ENCODE assay signal across 8 cellular contexts in the genomic region with DNA sequence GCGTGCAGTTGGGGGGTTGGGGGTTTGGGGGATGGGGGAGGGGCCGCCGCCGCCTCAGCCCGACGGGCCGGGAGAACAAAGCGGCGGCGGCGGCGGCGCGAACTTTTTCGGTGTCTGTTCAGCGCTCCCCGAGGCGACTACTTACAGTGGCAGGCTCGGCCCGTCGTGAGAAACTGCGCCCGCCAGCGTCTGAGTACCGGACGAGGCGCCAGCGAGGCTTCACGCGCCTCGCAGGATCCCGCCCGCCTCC. TPM values are rescaled to one million over a fixed set of nuclear protein-coding genes. Genes with fewer than 3 reads are reported as not detected.
DNase-seq lines count a peak whose midpoint lies in the region; ATAC-seq, FAIRE-seq and TF ChIP-seq lines count a peak whose summit lies in the region.

No MANE protein-coding gene starts in this region.

- no peak for TF ChIP-seq EP300 in H1 (IDR thresholded peaks at IDR 0.05; ENCODE audit: borderline replicate concordance in 1 of 2, low read depth in 2 of 2, low read length in 2 of 2)

- H3K14ac ChIP-seq in H1 (ENCODE audit: insufficient read length) = no peak overlapping the region

- no peaks in the 10 kb centered on the region for H3K79me1 ChIP-seq in H1 (ENCODE audit: low read depth, low read length)

- no peak overlapping the region for H2BK15ac ChIP-seq in H1 (ENCODE audit: low read length)

- DNase-seq in activated CD4-positive, alpha-beta T cell treated with anti-CD3 and anti-CD28 coated beads, Interleukin-2, amount 10 ng/mL, durations not matched to agents 7 days and 5 days = peak; percentile 70
- DNase-seq in activated CD4-positive, alpha-beta T cell treated with anti-CD3 and anti-CD28 coated beads for 4 hours = no peak
- DNase-seq in RPMI7951 (ENCODE audit: low read depth) = peak; percentile 77
- DNase-seq in H1 (ENCODE audit: low read depth in 1 of 2, low spot score in 2 of 2) = no peak
- DNase-seq in naive B cell = no peak
- DNase-seq in D341Med (ENCODE audit: low spot score) = no peak

- H3K9me3 Mint-ChIP-seq in activated CD4-positive, alpha-beta T cell treated with anti-CD3 and anti-CD28 coated beads, Interleukin-2, amount 10 ng/mL, durations not matched to agents 7 days and 5 days = no peaks in the 10 kb centered on the region
- H3K9me3 Mint-ChIP-seq in naive B cell = no peaks in the 10 kb centered on the region

- H3K36me3 Mint-ChIP-seq in activated CD4-positive, alpha-beta T cell treated with anti-CD3 and anti-CD28 coated beads, Interleukin-2, amount 10 ng/mL, durations not matched to agents 7 days and 5 days (ENCODE audit: low read depth) = peaks cover 3% of the 10 kb centered on the region
- H3K36me3 Mint-ChIP-seq in naive B cell = peaks cover 0 to 6% of the 10 kb centered on the region in 2 donors

- H3K36me3 ChIP-seq in H1 (ENCODE audit: control insufficient read depth in 2 of 4, insufficient read depth in 4 of 4, low read length in 3 of 4) = no peaks in the 10 kb centered on the region; a peak in 2 of 8 replicates

- no peak overlapping the region; the same call in 1 of the 2 replicates for H3K18ac ChIP-seq in H1 (ENCODE audit: extremely low read depth, low read length)

- TF ChIP-seq CTCF in H1 (IDR thresholded peaks at IDR 0.05; ENCODE audit: control extremely low read depth in 1 of 3, insufficient read depth in 1 of 3, low read depth in 1 of 3, low read length in 3 of 3) = no peak

- peaks cover 0 to 5% (median 2%) of the 10 kb centered on the region in 4 experiments; a peak in 4 of 7 replicates for H3K4me1 ChIP-seq in H1 (replicated peaks in 1 of 4; ENCODE audit: control insufficient read depth in 3 of 4, insufficient read depth in 4 of 4, low read length in 3 of 4)

- H3K56ac ChIP-seq in H1 (replicated peaks; ENCODE audit: insufficient read length, low read depth, low read length) = peak overlapping the region; percentile 81

- no peak overlapping the region for H3K27ac Mint-ChIP-seq in activated CD4-positive, alpha-beta T cell treated with anti-CD3 and anti-CD28 coated beads, Interleukin-2, amount 10 ng/mL, durations not matched to agents 7 days and 5 days
- peak overlapping the region in 3 of 6 donors; percentile 59 to 96 (median 72) for H3K27ac Mint-ChIP-seq in naive B cell

- H3K4me2 ChIP-seq in H1 (ENCODE audit: insufficient read depth in 1 of 2, low read depth in 2 of 2, low read length in 2 of 2) = peak overlapping the region; percentile 38 to 95; a peak in 1 of 4 replicates

- H3K27me3 ChIP-seq in H1 (replicated peaks in 1 of 4; ENCODE audit: control insufficient read depth in 3 of 4, extremely low read depth in 1 of 4, insufficient read depth in 3 of 4, low read length in 3 of 4) = peaks cover 0 to 15% (median 10%) of the 10 kb centered on the region in 4 experiments; a peak in 5 of 7 replicates

- peaks cover 51% of the 10 kb centered on the region for H3K27me3 Mint-ChIP-seq in activated CD4-positive, alpha-beta T cell treated with anti-CD3 and anti-CD28 coated beads, Interleukin-2, amount 10 ng/mL, durations not matched to agents 7 days and 5 days
- peaks cover 0 to 5% (median 0%) of the 10 kb centered on the region in 3 donors for H3K27me3 Mint-ChIP-seq in naive B cell

- peak overlapping the region; percentile 54 for H3K4me3 Mint-ChIP-seq in activated CD4-positive, alpha-beta T cell treated with anti-CD3 and anti-CD28 coated beads, Interleukin-2, amount 10 ng/mL, durations not matched to agents 7 days and 5 days
- H3K4me3 Mint-ChIP-seq in naive B cell = peak overlapping the region; percentile 62 to 98 (median 84)

- no peak overlapping the region for H3K27ac ChIP-seq in H1 (ENCODE audit: low read depth, low read length)

- no peaks in the 10 kb centered on the region for H3K9me3 ChIP-seq in H1 (ENCODE audit: insufficient read depth in 2 of 2, low read depth in 1 of 2, low read length in 1 of 2)

- H2BK20ac ChIP-seq in H1 (ENCODE audit: low read length) = no peak overlapping the region

- no peak overlapping the region for H2BK12ac ChIP-seq in H1 (ENCODE audit: low read depth, low read length)

- peaks cover 0 to 3% of the 10 kb centered on the region in 2 experiments for H4K20me1 ChIP-seq in H1 (replicated peaks in 1 of 2; ENCODE audit: control insufficient read depth in 1 of 2, insufficient read depth in 2 of 2, low read length in 2 of 2)

- peak overlapping the region; percentile 25 to 96 (median 56); a peak in 7 of 8 replicates for H3K4me3 ChIP-seq in H1 (ENCODE audit: extremely low read depth in 1 of 4, insufficient read depth in 2 of 4, low read depth in 3 of 4, low read length in 4 of 4)

- H3K23ac ChIP-seq in H1 (ENCODE audit: insufficient read length) = no peak overlapping the region

- no peak overlapping the region for H4K91ac ChIP-seq in H1 (replicated peaks; ENCODE audit: insufficient read length, low read length)

- H3K4ac ChIP-seq in H1 (replicated peaks; ENCODE audit: insufficient read length, low read depth, low read length) = no peak overlapping the region

- TF ChIP-seq POLR2A in H1 (IDR thresholded peaks at IDR 0.05; ENCODE audit: control extremely low read depth in 1 of 2, low read depth in 2 of 2, low read length in 2 of 2) = peak; percentile 59 to 60

- no peak overlapping the region for H2AFZ ChIP-seq in H1 (ENCODE audit: low read length)

- TF ChIP-seq RAD21 in H1 (IDR thresholded peaks at IDR 0.05 in 1 of 2, conservative IDR thresholded peaks at IDR 0.05 in 1 of 2; ENCODE audit: low read depth in 2 of 2, low read length in 2 of 2) = no peak

- no peak for FAIRE-seq in H1 (lab: Jason Lieb, UNC)

- H3K23me2 ChIP-seq in H1 (ENCODE audit: low read depth, low read length) = peaks cover 12% of the 10 kb centered on the region

- peaks cover 4 to 44% of the 10 kb centered on the region in 2 experiments; a peak in 3 of 4 replicates for H3K79me2 ChIP-seq in H1 (ENCODE audit: control insufficient read depth in 1 of 2, insufficient read depth in 2 of 2, low read length in 2 of 2)

- WGBS in H1 (ENCODE audit: extremely low coverage in 1 of 2, insufficient coverage in 1 of 2, insufficient read length in 1 of 2, insufficient replicate concordance in 2 of 2, low coverage in 1 of 2, low lambda C conversion rate in 2 of 2, missing lambda C conversion rate in 1 of 2), 2 experiments = no CpG with 5 or more reads among the region's 33 CpGs

- peak overlapping the region; percentile 86; the same call in 1 of the 2 replicates for H4K8ac ChIP-seq in H1 (ENCODE audit: extremely low read depth, insufficient read depth, low read length)

- H4K5ac ChIP-seq in H1 (ENCODE audit: insufficient read length, low read depth, low read length) = peak overlapping the region; percentile 49

- POLR2A ChIA-PET in activated CD4-positive, alpha-beta T cell treated with anti-CD3 and anti-CD28 coated beads, Interleukin-2, amount 10 ng/mL, durations not matched to agents 7 days and 5 days (lab: Charles Lee) = no interaction called here
- POLR2A ChIA-PET in H1 (lab: Charles Lee; ENCODE audit: partially characterized antibody) = interaction anchor here (1.0 to 1.5 kb wide), 3 partner anchors 18 to 601 kb away, joined by 3 to 4 read pairs (median 4); partner anchors contain the start of gene RMDN2

- peaks cover 21% of the 10 kb centered on the region for H3K4me1 Mint-ChIP-seq in activated CD4-positive, alpha-beta T cell treated with anti-CD3 and anti-CD28 coated beads, Interleukin-2, amount 10 ng/mL, durations not matched to agents 7 days and 5 days
- H3K4me1 Mint-ChIP-seq in naive B cell = peaks cover 35 to 51% (median 35%) of the 10 kb centered on the region in 3 donors

- ATAC-seq in naive B cell (ENCODE audit: low read depth in 2 of 2) (peak; percentile 76 to 78), HG02623 (IDR thresholded peaks at IDR 0.05; ENCODE audit: unreplicated experiment) (no peak), GM19351 (IDR thresholded peaks at IDR 0.05; ENCODE audit: unreplicated experiment) (no peak)

- peak overlapping the region; percentile 49 to 86 (median 66) for H3K9ac ChIP-seq in H1 (replicated peaks in 1 of 4; ENCODE audit: extremely low read depth in 1 of 4, low read depth in 3 of 4, low read length in 3 of 4)

- CTCF ChIA-PET in activated CD4-positive, alpha-beta T cell treated with anti-CD3 and anti-CD28 coated beads, Interleukin-2, amount 10 ng/mL, durations not matched to agents 7 days and 5 days (lab: Charles Lee) = interaction anchor here (0.5 to 1.4 kb wide), 2 partner anchors 15 to 53 kb away, joined by 3 to 5 read pairs; no protein-coding TSS in a partner anchor
- CTCF ChIA-PET in H1 (lab: Charles Lee; ENCODE audit: partially characterized antibody) = interaction anchor here (2.6 kb wide), 1 partner anchor 10 kb away, joined by 11 read pairs; no protein-coding TSS in a partner anchor

- no peak overlapping the region for H2AK5ac ChIP-seq in H1 (ENCODE audit: low read depth, low read length)

- H2BK120ac ChIP-seq in H1 (replicated peaks; ENCODE audit: low read depth, low read length) = no peak overlapping the region

- no peak overlapping the region for H2BK5ac ChIP-seq in H1 (ENCODE audit: low read depth, low read length)

RNA-seq across cellular contexts. Expression of gene PRKD3, which starts 0.2 kb away (rescaled TPM):
- total RNA-seq in activated CD4-positive, alpha-beta T cell treated with anti-CD3 and anti-CD28 coated beads, Interleukin-2, amount 10 ng/mL, durations not matched to agents 7 days and 5 days = 10 to 100 TPM in 1 of 2 experiments, 1 to 10 TPM in 1; 9.3 to 13.4 TPM
- 94.0 and 96.4 TPM in 2 replicates for total RNA-seq in RPMI7951 (2014; rRNA removed; shearing (Covaris generic))
- 55.2 and 63.3 TPM in 2 replicates for total RNA-seq in H1 (2021; fragmentation: NEBNext Ultra II Directional; extraction: Animal tissue kit (Norgen Biotek cat#: 25700))
- 10.0 and 12.0 TPM in 2 replicates for polyA plus RNA-seq in H1 (2011; rRNA removed)
- polyA plus RNA-seq in H1 (2011; cell fraction: cytosol; rRNA removed) = 19.0 TPM
- 17.9 TPM for polyA plus RNA-seq in H1 (2011; cell fraction: nucleus; rRNA removed)
- polyA plus RNA-seq in H1 (2012, experiment 1 of 2) = 15.6 to 30.7 TPM (median 21.9 TPM) in 4 replicates
- polyA plus RNA-seq in H1 (2012, experiment 2 of 2) = 2.3 TPM
- polyA plus RNA-seq in H1 (2013, experiment 1 of 2) = 20.4 TPM
- 21.2 TPM for polyA plus RNA-seq in H1 (2013, experiment 2 of 2)
- polyA minus RNA-seq in H1 (2011; rRNA and poly(A)+ RNA removed) = 45.2 and 66.6 TPM in 2 replicates
- 30.8 TPM for polyA minus RNA-seq in H1 (2011; cell fraction: cytosol; rRNA and poly(A)+ RNA removed)
- 93.0 TPM for polyA minus RNA-seq in H1 (2011; cell fraction: nucleus; rRNA and poly(A)+ RNA removed)
- 10 to 100 TPM; 47.1 to 65.5 (median 54.0) TPM for polyA plus RNA-seq in naive B cell (ENCODE audit: low read depth in 6 of 6)

RNA-seq across cellular contexts. Expression of gene QPCT, which starts 20.0 kb away (rescaled TPM):
- not detected for total RNA-seq in activated CD4-positive, alpha-beta T cell treated with anti-CD3 and anti-CD28 coated beads, Interleukin-2, amount 10 ng/mL, durations not matched to agents 7 days and 5 days
- 126 and 137 TPM in 2 replicates for total RNA-seq in RPMI7951 (2014; rRNA removed; shearing (Covaris generic))
- 3.9 and 4.0 TPM in 2 replicates for total RNA-seq in H1 (2021; fragmentation: NEBNext Ultra II Directional; extraction: Animal tissue kit (Norgen Biotek cat#: 25700))
- polyA plus RNA-seq in H1 (2011; rRNA removed) (4.3 TPM in 2 replicates), naive B cell (ENCODE audit: low read depth in 6 of 6) (1 to 10 TPM in 3 of 6 donors, under 1 TPM in 3; 0.14 to 1.8 (median 1.1) TPM)
- 4.5 TPM for polyA plus RNA-seq in H1 (2011; cell fraction: cytosol; rRNA removed)
- polyA plus RNA-seq in H1 (2011; cell fraction: nucleus; rRNA removed) = 7.4 TPM
- polyA plus RNA-seq in H1 (2012, experiment 1 of 2) = 2.5 to 4.9 TPM (median 3.5 TPM) in 4 replicates
- polyA plus RNA-seq in H1 (2012, experiment 2 of 2) = 0.49 TPM
- polyA plus RNA-seq in H1 (2013, experiment 1 of 2) = 7.3 TPM
- 9.2 TPM for polyA plus RNA-seq in H1 (2013, experiment 2 of 2)
- polyA minus RNA-seq in H1 (2011; rRNA and poly(A)+ RNA removed) = 9.7 and 12.7 TPM in 2 replicates
- polyA minus RNA-seq in H1 (2011; cell fraction: cytosol; rRNA and poly(A)+ RNA removed) = 2.0 TPM
- 1.5 TPM for polyA minus RNA-seq in H1 (2011; cell fraction: nucleus; rRNA and poly(A)+ RNA removed)

Comparison
In these comparisons a context has a peak if more than half of its experiments do, and no peak if none do; other contexts are left out.
1. DNase-seq: peak in activated CD4-positive, alpha-beta T cell treated with anti-CD3 and anti-CD28 coated beads, Interleukin-2, amount 10 ng/mL, durations not matched to agents 7 days and 5 days (single experiment) and RPMI7951 (single experiment); none in activated CD4-positive, alpha-beta T cell treated with anti-CD3 and anti-CD28 coated beads for 4 hours (0 of 2), H1 (0 of 2), naive B cell (single experiment) and D341Med (single experiment).
2. ATAC-seq: peak in naive B cell (2 of 2); none in HG02623 (single experiment) and GM19351 (single experiment).
3. RNA of gene QPCT, which starts 20.0 kb away (total RNA-seq): 126 to 137 TPM in RPMI7951; 3.9 to 4.0 TPM in H1 and not detected in activated CD4-positive, alpha-beta T cell treated with anti-CD3 and anti-CD28 coated beads, Interleukin-2, amount 10 ng/mL, durations not matched to agents 7 days and 5 days; every median in the first group is over 10 times any median in the second.